Comparison of ENCODE assay signal across 15 cellular contexts in genomic region chr7:40815512-40815911, GRCh38.
A peak's percentile ranks its signal among the peaks of the same experiment; 100 is the strongest.
DNase-seq lines count a peak whose midpoint lies in the region; TF ChIP-seq lines count a peak whose summit lies in the region.
"Had no signal": no experiment of that assay in that cellular context is flagged by ENCODE, and none has a peak within 500 bp of the region (broad histone marks: within the 10 kb centered on the region; RNA-seq: fewer than 3 reads in every experiment).

No MANE protein-coding gene starts in this region.

- no peak overlapping the region for H3K23ac ChIP-seq in neuronal stem cell (ENCODE audit: low read depth, low read length, poor library complexity)

- H3K18ac ChIP-seq in neuronal stem cell (ENCODE audit: low read length) = peak overlapping the region; percentile 17

- no peak overlapping the region for H2AFZ ChIP-seq in neuronal stem cell (ENCODE audit: low read length)

- no peak overlapping the region for H4K91ac ChIP-seq in neuronal stem cell (ENCODE audit: low read depth, low read length, poor library complexity)

- H3K4me1 ChIP-seq in neuronal stem cell (ENCODE audit: control insufficient read depth in 2 of 2, insufficient read depth in 1 of 2, low read depth in 1 of 2, low read length in 2 of 2) = no peaks in the 10 kb centered on the region

- H3K4me3 ChIP-seq in epithelial cell of esophagus (ENCODE audit: low read length) = peak overlapping the region; percentile 10
- no peak overlapping the region for H3K4me3 ChIP-seq in neuronal stem cell (ENCODE audit: low read length in 2 of 2)
- H3K4me3 ChIP-seq: ascending aorta had no signal

- peaks cover 0 to 16% of the 10 kb centered on the region in 2 donors for H3K9me3 ChIP-seq in neuronal stem cell (replicated peaks in 1 of 2; ENCODE audit: control insufficient read depth in 2 of 2, insufficient read depth in 1 of 2, low read depth in 1 of 2, low read length in 2 of 2)

- H3K4ac ChIP-seq in neuronal stem cell (ENCODE audit: low read length) = no peak overlapping the region

- H3K14ac ChIP-seq in neuronal stem cell (ENCODE audit: low read length) = no peak overlapping the region

- no peak overlapping the region for H4K8ac ChIP-seq in neuronal stem cell (ENCODE audit: low read depth, low read length)

- no peaks in the 10 kb centered on the region for H3K36me3 ChIP-seq in neuronal stem cell (replicated peaks in 1 of 2; ENCODE audit: control insufficient read depth in 2 of 2, insufficient read depth in 2 of 2, low read length in 2 of 2)
- H3K36me3 ChIP-seq: ascending aorta had no signal

- H3K9me3 Mint-ChIP-seq in osteocyte (ENCODE audit: unreplicated experiment) = peaks cover 60% of the 10 kb centered on the region

- H3K9ac ChIP-seq in neuronal stem cell (ENCODE audit: low read depth, low read length, poor library complexity) = no peak overlapping the region

- H2BK15ac ChIP-seq in neuronal stem cell (ENCODE audit: low read length) = no peak overlapping the region

- no peak overlapping the region for H3K4me2 ChIP-seq in neuronal stem cell (ENCODE audit: insufficient read depth, low read length, poor library complexity, severe bottlenecking)

- peaks cover 15% of the 10 kb centered on the region for H3K4me1 Mint-ChIP-seq in osteocyte (ENCODE audit: unreplicated experiment)

- H2AK5ac ChIP-seq in neuronal stem cell (ENCODE audit: low read depth, low read length) = no peak overlapping the region

- no peak overlapping the region for H2BK5ac ChIP-seq in neuronal stem cell (ENCODE audit: low read length)

- TF ChIP-seq CTCF in epithelial cell of esophagus (IDR thresholded peaks at IDR 0.05; ENCODE audit: insufficient read depth, low read depth, low read length, missing control alignments) (no peak), osteocyte (IDR thresholded peaks at IDR 0.05) (no peak)

- no peaks in the 10 kb centered on the region for H3K27me3 Mint-ChIP-seq in osteocyte (ENCODE audit: unreplicated experiment)
- H3K27me3 Mint-ChIP-seq: activated B cell treated with CpG ODN at 0.5 μM for 24 hours; B cell; dendritic cell treated with granulocyte-macrophage colony-stimulating factor and Interleukin-4, amounts not matched to agents 40 ng/mL and 50 ng/mL, for 4 days had no signal

- no peaks in the 10 kb centered on the region for H3K79me1 ChIP-seq in neuronal stem cell (ENCODE audit: low read depth, low read length)

- no peak overlapping the region for H3K27ac Mint-ChIP-seq in osteocyte (ENCODE audit: unreplicated experiment)
- H3K27ac Mint-ChIP-seq: activated B cell treated with CpG ODN at 0.5 μM for 24 hours; B cell; dendritic cell treated with granulocyte-macrophage colony-stimulating factor and Interleukin-4, amounts not matched to agents 40 ng/mL and 50 ng/mL, for 4 days; T-helper 1 cell treated with Interleukin-12 subunit alpha and Interleukin-12 subunit beta and Interleukin-4 antibody, amounts not matched to agents 30 μg/mL and 1 μg/mL, for 36 hours had no signal

- H2BK12ac ChIP-seq in neuronal stem cell (ENCODE audit: low read length) = no peak overlapping the region

- H3K27me3 ChIP-seq in neuronal stem cell (ENCODE audit: control insufficient read depth in 3 of 3, insufficient read depth in 3 of 3, low read depth in 1 of 3, low read length in 3 of 3) = no peaks in the 10 kb centered on the region
- H3K27me3 ChIP-seq: ascending aorta had no signal

- peak; percentile 79 for DNase-seq in EL
- peak; percentile 65 for DNase-seq in NCI-H226
- peak; percentile 92 for DNase-seq in epithelial cell of esophagus (ENCODE audit: low read depth)
- DNase-seq in neuronal stem cell (ENCODE audit: low spot score) = no peak
- DNase-seq in osteocyte (ENCODE audit: extremely low spot score, unreplicated experiment) = no peak
- no peak for DNase-seq in globus pallidus (ENCODE audit: low spot score)
- DNase-seq in stimulated activated CD8-positive, alpha-beta memory T cell treated with anti-CD3 and anti-CD28 coated beads, Interleukin-4, amount 100 ng/mL, for 48 hours = no peak
- no peak for DNase-seq in SW 1271 (lab: John Stamatoyannopoulos, UW)
- DNase-seq: activated B cell treated with CpG ODN at 0.5 μM for 24 hours, activated gamma-delta T cell treated with Interleukin-2 at 50 U/mL for 16 hours, NCI-H1048 had no signal

- H3K4me3 Mint-ChIP-seq in osteocyte (ENCODE audit: unreplicated experiment) = no peak overlapping the region
- H3K4me3 Mint-ChIP-seq: activated B cell treated with CpG ODN at 0.5 μM for 24 hours; B cell; dendritic cell treated with granulocyte-macrophage colony-stimulating factor and Interleukin-4, amounts not matched to agents 40 ng/mL and 50 ng/mL, for 4 days; T-helper 1 cell treated with Interleukin-12 subunit alpha and Interleukin-12 subunit beta and Interleukin-4 antibody, amounts not matched to agents 30 μg/mL and 1 μg/mL, for 36 hours had no signal

- no peak overlapping the region for H3K27ac ChIP-seq in neuronal stem cell (replicated peaks; ENCODE audit: low read length)

- no peak overlapping the region for H2BK120ac ChIP-seq in neuronal stem cell (ENCODE audit: low read depth, low read length)

- WGBS in neuronal stem cell (ENCODE audit: extremely low coverage in 2 of 2, insufficient read length in 2 of 2, insufficient replicate concordance in 1 of 2), 2 donors = no CpG with 5 or more reads among the region's 4 CpGs

- H3K36me3 Mint-ChIP-seq in osteocyte (ENCODE audit: unreplicated experiment) = peaks cover 27% of the 10 kb centered on the region

Comparison
In these comparisons a context has a peak if more than half of its experiments do, and no peak if none do; other contexts are left out.
1. DNase-seq: peak in EL (single experiment), NCI-H226 (single experiment) and epithelial cell of esophagus (single experiment); none in neuronal stem cell (single experiment), osteocyte (single experiment), globus pallidus (single experiment), stimulated activated CD8-positive, alpha-beta memory T cell treated with anti-CD3 and anti-CD28 coated beads, Interleukin-4, amount 100 ng/mL, for 48 hours (single experiment) and SW 1271 (0 of 2).